Comparison of ENCODE assay signal across 13 cellular contexts in the genomic region with DNA sequence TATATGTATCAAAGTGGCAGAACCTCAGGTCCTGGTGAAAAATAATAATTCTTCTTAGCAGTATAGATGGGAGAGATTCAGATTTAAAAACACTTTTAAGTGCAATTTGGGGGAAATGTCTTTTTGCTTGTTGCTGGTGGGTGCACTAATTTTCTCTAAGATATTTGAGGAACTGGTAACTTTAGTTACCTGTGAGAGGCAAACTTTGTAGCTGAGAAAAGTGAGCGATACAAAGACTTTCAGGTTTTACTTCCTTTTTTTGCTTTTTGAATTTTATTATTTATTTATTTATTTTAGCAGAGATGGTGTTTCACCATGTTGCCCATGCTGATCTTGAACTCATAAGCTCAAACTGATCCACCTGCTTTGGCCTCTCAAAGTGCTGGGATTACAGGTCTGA.
DNase-seq lines count a peak whose midpoint lies in the region; ATAC-seq and TF ChIP-seq lines count a peak whose summit lies in the region.
"Had no signal": no experiment of that assay in that cellular context is flagged by ENCODE, and none has a peak within 500 bp of the region (broad histone marks: within the 10 kb centered on the region; RNA-seq: fewer than 3 reads in every experiment).

No MANE protein-coding gene starts in this region.

- TF ChIP-seq CTCF in natural killer cell (IDR thresholded peaks at IDR 0.05): no peak
- TF ChIP-seq CTCF in breast epithelium (IDR thresholded peaks at IDR 0.05): no peak

- no peak overlapping the region for H3K27ac ChIP-seq in breast epithelium

- ATAC-seq in GM19023 (IDR thresholded peaks at IDR 0.05; ENCODE audit: unreplicated experiment) (peak; percentile 51), GM21737 (IDR thresholded peaks at IDR 0.05; ENCODE audit: unreplicated experiment) (peak; percentile 47), HG03342 (IDR thresholded peaks at IDR 0.05; ENCODE audit: unreplicated experiment) (peak; percentile 62), natural killer cell (no peak)
- ATAC-seq: left cardiac atrium had no signal

- intact Hi-C loops in natural killer cell (cut with micrococcal nuclease) (loop anchor here (5.0 kb wide), 1 partner anchor 39 kb away; no protein-coding TSS in a partner anchor), breast epithelium (cut with DNase I; ENCODE audit: low total_unique reads) (no loop called here)

- H3K36me3 Mint-ChIP-seq in natural killer cell: no peaks in the 10 kb centered on the region
- H3K36me3 Mint-ChIP-seq: CD4-positive, alpha-beta memory T cell had no signal

- no peaks in the 10 kb centered on the region for H3K27me3 ChIP-seq in breast epithelium

- no peaks in the 10 kb centered on the region for H3K4me1 ChIP-seq in breast epithelium

- H3K9me3 Mint-ChIP-seq in natural killer cell: no peaks in the 10 kb centered on the region

- no peak for TF ChIP-seq POLR2A in breast epithelium (IDR thresholded peaks at IDR 0.05)

- no peaks in the 10 kb centered on the region for H3K9me3 ChIP-seq in breast epithelium

- peaks cover 0 to 6% of the 10 kb centered on the region in 2 donors for H3K27me3 Mint-ChIP-seq in natural killer cell (ENCODE audit: low read depth in 2 of 2)
- H3K27me3 Mint-ChIP-seq: CD4-positive, alpha-beta memory T cell had no signal

- peaks cover 26 to 28% of the 10 kb centered on the region in 2 donors for H3K4me1 Mint-ChIP-seq in natural killer cell

- no peak for DNase-seq in natural killer cell
- DNase-seq in SK-N-DZ (ENCODE audit: low spot score): no peak
- no peak for DNase-seq in activated CD4-positive, alpha-beta T cell treated with anti-CD3 and anti-CD28 coated beads for 48 hours
- DNase-seq in NCI-H748 treated with DMSO at 0.1 percent for 48 hours (lab: John Stamatoyannopoulos, UW): no peak
- no peak for DNase-seq in breast epithelium (ENCODE audit: low spot score in 2 of 2)
- DNase-seq: amygdala; CD4-positive, alpha-beta memory T cell; effector memory CD4-positive, alpha-beta T cell; left cardiac atrium; T-helper 9 cell had no signal

- H3K4me3 Mint-ChIP-seq in natural killer cell: peak overlapping the region; percentile 17
- H3K4me3 Mint-ChIP-seq: CD4-positive, alpha-beta memory T cell had no signal

- no peaks in the 10 kb centered on the region for H3K36me3 ChIP-seq in breast epithelium

- H3K27ac Mint-ChIP-seq in natural killer cell: no peak overlapping the region

- no peak overlapping the region for H3K4me3 ChIP-seq in breast epithelium

Comparison
In these comparisons a context has a peak if more than half of its experiments do, and no peak if none do; other contexts are left out.
1. ATAC-seq: peak in GM19023 (single experiment), GM21737 (single experiment) and HG03342 (single experiment); none in natural killer cell (0 of 3).